In the genomic region with DNA sequence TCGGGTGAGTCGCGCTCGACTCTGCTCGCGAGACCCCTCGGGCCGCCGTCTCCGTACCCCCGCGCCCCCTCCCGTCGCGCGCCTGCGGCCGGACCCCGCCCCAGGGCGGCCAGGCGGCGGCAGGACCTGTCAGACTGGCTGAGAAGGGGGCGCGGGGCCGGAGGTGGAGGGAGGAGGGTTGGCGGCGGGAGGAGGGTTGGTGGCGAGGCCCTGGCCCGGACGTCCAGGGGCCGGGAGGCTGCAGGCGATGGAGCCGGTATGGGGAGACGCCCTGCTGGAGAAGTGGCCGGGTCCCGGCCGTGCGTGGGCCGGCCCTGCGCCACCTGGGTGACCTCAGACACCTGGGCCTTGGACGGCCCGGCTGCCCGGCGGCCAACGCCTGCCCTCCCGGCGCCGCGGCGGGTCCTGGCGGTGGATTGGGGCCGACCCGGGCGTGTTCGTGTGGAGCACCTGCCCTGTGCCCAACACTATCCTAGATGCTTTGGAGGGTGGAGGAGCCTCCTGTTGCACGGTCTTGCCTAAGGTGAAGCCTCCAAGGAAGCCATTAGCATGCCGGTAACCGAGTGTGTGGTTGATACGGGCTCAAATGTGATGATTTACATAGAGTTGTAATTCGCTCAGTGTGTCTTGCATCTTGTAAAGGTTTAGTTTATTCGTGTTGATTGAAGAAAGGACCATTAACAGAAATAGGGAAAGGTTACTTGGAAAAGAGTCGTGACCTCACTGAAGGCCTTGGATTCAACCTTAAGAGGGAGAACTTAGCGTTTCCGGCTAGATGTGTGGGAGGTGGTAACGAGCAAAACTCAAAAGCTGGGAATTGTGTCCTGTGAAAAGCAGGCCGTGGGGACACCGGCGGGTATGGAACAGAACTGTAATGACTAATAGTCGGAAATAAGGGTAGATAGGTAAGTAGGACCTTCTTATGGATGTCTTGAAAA, we compare ENCODE assay signal across 1 cellular context.
A peak's percentile ranks its signal among the peaks of the same experiment; 100 is the strongest.
TF ChIP-seq lines count a peak whose summit lies in the region.

No MANE protein-coding gene starts in this region.

TF ChIP-seq in GM12878, 131 proteins besides CTCF, POLR2A, EP300 and RAD21 (continued from another document):
- TF ChIP-seq, protein P1, sequence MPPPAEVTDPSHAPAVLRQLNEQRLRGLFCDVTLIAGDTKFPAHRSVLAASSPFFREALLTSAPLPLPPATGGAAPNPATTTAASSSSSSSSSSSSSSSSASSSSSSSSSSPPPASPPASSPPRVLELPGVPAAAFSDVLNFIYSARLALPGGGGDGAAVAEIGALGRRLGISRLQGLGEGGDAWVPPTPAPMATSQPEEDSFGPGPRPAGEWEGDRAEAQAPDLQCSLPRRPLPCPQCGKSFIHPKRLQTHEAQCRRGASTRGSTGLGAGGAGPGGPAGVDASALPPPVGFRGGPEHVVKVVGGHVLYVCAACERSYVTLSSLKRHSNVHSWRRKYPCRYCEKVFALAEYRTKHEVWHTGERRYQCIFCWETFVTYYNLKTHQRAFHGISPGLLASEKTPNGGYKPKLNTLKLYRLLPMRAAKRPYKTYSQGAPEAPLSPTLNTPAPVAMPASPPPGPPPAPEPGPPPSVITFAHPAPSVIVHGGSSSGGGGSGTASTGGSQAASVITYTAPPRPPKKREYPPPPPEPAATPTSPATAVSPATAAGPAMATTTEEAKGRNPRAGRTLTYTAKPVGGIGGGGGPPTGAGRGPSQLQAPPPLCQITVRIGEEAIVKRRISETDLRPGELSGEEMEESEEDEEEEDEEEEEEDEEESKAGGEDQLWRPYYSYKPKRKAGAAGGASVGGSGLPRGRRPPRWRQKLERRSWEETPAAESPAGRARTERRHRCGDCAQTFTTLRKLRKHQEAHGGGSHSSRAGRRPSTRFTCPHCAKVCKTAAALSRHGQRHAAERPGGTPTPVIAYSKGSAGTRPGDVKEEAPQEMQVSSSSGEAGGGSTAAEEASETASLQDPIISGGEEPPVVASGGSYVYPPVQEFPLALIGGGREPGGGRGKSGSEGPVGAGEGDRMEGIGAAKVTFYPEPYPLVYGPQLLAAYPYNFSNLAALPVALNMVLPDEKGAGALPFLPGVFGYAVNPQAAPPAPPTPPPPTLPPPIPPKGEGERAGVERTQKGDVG (CRISPR knock-in tag; IDR thresholded peaks at IDR 0.05) = no peak
- TF ChIP-seq SMARCA5 (IDR thresholded peaks at IDR 0.05) = no peak
- no peak for TF ChIP-seq ZNF217 (IDR thresholded peaks at IDR 0.05)
- 0 out of 2 replicates have a peak, but pooled peaks have one; percentile 9 for TF ChIP-seq IKZF1 (conservative IDR thresholded peaks at IDR 0.05)
- peak; percentile 28 to 50; a peak in 1 of 4 replicates for TF ChIP-seq IKZF2 (IDR thresholded peaks at IDR 0.05)
- TF ChIP-seq CHD1 (IDR thresholded peaks at IDR 0.05; ENCODE audit: low read depth, low read length) = no peak
- TF ChIP-seq SIX5 (IDR thresholded peaks at IDR 0.05; ENCODE audit: low read depth, low read length, severe bottlenecking) = no peak
- TF ChIP-seq BACH1 (IDR thresholded peaks at IDR 0.05; ENCODE audit: borderline replicate concordance) = no peak
- TF ChIP-seq IRF4 (IDR thresholded peaks at IDR 0.05; ENCODE audit: low read depth, low read length) = 0 out of 2 replicates have a peak, but pooled peaks have one; percentile 21
- TF ChIP-seq ETV6 (conservative IDR thresholded peaks at IDR 0.05 in 1 of 2, IDR thresholded peaks at IDR 0.05 in 1 of 2; ENCODE audit: borderline replicate concordance in 1 of 2, low read depth in 1 of 2) = no peak
- TF ChIP-seq, protein P2, sequence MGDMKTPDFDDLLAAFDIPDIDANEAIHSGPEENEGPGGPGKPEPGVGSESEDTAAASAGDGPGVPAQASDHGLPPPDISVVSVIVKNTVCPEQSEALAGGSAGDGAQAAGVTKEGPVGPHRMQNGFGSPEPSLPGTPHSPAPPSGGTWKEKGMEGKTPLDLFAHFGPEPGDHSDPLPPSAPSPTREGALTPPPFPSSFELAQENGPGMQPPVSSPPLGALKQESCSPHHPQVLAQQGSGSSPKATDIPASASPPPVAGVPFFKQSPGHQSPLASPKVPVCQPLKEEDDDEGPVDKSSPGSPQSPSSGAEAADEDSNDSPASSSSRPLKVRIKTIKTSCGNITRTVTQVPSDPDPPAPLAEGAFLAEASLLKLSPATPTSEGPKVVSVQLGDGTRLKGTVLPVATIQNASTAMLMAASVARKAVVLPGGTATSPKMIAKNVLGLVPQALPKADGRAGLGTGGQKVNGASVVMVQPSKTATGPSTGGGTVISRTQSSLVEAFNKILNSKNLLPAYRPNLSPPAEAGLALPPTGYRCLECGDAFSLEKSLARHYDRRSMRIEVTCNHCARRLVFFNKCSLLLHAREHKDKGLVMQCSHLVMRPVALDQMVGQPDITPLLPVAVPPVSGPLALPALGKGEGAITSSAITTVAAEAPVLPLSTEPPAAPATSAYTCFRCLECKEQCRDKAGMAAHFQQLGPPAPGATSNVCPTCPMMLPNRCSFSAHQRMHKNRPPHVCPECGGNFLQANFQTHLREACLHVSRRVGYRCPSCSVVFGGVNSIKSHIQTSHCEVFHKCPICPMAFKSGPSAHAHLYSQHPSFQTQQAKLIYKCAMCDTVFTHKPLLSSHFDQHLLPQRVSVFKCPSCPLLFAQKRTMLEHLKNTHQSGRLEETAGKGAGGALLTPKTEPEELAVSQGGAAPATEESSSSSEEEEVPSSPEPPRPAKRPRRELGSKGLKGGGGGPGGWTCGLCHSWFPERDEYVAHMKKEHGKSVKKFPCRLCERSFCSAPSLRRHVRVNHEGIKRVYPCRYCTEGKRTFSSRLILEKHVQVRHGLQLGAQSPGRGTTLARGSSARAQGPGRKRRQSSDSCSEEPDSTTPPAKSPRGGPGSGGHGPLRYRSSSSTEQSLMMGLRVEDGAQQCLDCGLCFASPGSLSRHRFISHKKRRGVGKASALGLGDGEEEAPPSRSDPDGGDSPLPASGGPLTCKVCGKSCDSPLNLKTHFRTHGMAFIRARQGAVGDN (IDR thresholded peaks at IDR 0.05) = no peak
- no peak for TF ChIP-seq CEBPB (IDR thresholded peaks at IDR 0.05; ENCODE audit: borderline replicate concordance in 1 of 2, low read depth in 2 of 2, low read length in 2 of 2)
- TF ChIP-seq, protein P3, sequence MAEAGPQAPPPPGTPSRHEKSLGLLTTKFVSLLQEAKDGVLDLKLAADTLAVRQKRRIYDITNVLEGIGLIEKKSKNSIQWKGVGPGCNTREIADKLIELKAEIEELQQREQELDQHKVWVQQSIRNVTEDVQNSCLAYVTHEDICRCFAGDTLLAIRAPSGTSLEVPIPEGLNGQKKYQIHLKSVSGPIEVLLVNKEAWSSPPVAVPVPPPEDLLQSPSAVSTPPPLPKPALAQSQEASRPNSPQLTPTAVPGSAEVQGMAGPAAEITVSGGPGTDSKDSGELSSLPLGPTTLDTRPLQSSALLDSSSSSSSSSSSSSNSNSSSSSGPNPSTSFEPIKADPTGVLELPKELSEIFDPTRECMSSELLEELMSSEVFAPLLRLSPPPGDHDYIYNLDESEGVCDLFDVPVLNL (IDR thresholded peaks at IDR 0.05; ENCODE audit: low read depth, low read length) = no peak
- TF ChIP-seq, protein P4, sequence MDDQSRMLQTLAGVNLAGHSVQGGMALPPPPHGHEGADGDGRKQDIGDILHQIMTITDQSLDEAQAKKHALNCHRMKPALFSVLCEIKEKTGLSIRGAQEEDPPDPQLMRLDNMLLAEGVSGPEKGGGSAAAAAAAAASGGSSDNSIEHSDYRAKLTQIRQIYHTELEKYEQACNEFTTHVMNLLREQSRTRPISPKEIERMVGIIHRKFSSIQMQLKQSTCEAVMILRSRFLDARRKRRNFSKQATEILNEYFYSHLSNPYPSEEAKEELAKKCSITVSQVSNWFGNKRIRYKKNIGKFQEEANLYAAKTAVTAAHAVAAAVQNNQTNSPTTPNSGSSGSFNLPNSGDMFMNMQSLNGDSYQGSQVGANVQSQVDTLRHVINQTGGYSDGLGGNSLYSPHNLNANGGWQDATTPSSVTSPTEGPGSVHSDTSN (IDR thresholded peaks at IDR 0.05; ENCODE audit: insufficient replicate concordance, low read depth, low read length) = no peak
- TF ChIP-seq, protein P5, sequence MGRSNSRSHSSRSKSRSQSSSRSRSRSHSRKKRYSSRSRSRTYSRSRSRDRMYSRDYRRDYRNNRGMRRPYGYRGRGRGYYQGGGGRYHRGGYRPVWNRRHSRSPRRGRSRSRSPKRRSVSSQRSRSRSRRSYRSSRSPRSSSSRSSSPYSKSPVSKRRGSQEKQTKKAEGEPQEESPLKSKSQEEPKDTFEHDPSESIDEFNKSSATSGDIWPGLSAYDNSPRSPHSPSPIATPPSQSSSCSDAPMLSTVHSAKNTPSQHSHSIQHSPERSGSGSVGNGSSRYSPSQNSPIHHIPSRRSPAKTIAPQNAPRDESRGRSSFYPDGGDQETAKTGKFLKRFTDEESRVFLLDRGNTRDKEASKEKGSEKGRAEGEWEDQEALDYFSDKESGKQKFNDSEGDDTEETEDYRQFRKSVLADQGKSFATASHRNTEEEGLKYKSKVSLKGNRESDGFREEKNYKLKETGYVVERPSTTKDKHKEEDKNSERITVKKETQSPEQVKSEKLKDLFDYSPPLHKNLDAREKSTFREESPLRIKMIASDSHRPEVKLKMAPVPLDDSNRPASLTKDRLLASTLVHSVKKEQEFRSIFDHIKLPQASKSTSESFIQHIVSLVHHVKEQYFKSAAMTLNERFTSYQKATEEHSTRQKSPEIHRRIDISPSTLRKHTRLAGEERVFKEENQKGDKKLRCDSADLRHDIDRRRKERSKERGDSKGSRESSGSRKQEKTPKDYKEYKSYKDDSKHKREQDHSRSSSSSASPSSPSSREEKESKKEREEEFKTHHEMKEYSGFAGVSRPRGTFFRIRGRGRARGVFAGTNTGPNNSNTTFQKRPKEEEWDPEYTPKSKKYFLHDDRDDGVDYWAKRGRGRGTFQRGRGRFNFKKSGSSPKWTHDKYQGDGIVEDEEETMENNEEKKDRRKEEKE (IDR thresholded peaks at IDR 0.05) = no peak
- TF ChIP-seq STAT3 (IDR thresholded peaks at IDR 0.05; ENCODE audit: low read depth, low read length) = no peak
- TF ChIP-seq, protein P6, sequence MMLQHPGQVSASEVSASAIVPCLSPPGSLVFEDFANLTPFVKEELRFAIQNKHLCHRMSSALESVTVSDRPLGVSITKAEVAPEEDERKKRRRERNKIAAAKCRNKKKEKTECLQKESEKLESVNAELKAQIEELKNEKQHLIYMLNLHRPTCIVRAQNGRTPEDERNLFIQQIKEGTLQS (IDR thresholded peaks at IDR 0.05; ENCODE audit: borderline replicate concordance, extremely low read depth, low read depth, low read length) = no peak
- TF ChIP-seq EGR1 (IDR thresholded peaks at IDR 0.05; ENCODE audit: borderline replicate concordance in 1 of 2, low read depth in 2 of 2, low read length in 2 of 2) = no peak
- no peak for TF ChIP-seq SRF (IDR thresholded peaks at IDR 0.05; ENCODE audit: low read depth in 2 of 2, low read length in 2 of 2)
- TF ChIP-seq ZNF384 (IDR thresholded peaks at IDR 0.05; ENCODE audit: borderline replicate concordance, low read depth, low read length) = no peak
- TF ChIP-seq, protein P7, sequence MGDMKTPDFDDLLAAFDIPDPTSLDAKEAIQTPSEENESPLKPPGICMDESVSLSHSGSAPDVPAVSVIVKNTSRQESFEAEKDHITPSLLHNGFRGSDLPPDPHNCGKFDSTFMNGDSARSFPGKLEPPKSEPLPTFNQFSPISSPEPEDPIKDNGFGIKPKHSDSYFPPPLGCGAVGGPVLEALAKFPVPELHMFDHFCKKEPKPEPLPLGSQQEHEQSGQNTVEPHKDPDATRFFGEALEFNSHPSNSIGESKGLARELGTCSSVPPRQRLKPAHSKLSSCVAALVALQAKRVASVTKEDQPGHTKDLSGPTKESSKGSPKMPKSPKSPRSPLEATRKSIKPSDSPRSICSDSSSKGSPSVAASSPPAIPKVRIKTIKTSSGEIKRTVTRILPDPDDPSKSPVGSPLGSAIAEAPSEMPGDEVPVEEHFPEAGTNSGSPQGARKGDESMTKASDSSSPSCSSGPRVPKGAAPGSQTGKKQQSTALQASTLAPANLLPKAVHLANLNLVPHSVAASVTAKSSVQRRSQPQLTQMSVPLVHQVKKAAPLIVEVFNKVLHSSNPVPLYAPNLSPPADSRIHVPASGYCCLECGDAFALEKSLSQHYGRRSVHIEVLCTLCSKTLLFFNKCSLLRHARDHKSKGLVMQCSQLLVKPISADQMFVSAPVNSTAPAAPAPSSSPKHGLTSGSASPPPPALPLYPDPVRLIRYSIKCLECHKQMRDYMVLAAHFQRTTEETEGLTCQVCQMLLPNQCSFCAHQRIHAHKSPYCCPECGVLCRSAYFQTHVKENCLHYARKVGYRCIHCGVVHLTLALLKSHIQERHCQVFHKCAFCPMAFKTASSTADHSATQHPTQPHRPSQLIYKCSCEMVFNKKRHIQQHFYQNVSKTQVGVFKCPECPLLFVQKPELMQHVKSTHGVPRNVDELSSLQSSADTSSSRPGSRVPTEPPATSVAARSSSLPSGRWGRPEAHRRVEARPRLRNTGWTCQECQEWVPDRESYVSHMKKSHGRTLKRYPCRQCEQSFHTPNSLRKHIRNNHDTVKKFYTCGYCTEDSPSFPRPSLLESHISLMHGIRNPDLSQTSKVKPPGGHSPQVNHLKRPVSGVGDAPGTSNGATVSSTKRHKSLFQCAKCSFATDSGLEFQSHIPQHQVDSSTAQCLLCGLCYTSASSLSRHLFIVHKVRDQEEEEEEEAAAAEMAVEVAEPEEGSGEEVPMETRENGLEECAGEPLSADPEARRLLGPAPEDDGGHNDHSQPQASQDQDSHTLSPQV (IDR thresholded peaks at IDR 0.05) = no peak
TF ChIP-seq in GM12878: peak in this region for 9.
